ENCODE assay signal across 8 cellular contexts in genomic region chr22:21629262-21630149, GRCh38. TPM values are rescaled to one million over a fixed set of nuclear protein-coding genes. Genes with fewer than 3 reads are reported as not detected.
DNase-seq lines count a peak whose midpoint lies in the region; ATAC-seq and TF ChIP-seq lines count a peak whose summit lies in the region.

A gene with protein sequence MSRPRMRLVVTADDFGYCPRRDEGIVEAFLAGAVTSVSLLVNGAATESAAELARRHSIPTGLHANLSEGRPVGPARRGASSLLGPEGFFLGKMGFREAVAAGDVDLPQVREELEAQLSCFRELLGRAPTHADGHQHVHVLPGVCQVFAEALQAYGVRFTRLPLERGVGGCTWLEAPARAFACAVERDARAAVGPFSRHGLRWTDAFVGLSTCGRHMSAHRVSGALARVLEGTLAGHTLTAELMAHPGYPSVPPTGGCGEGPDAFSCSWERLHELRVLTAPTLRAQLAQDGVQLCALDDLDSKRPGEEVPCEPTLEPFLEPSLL (minus strand): TSS chr22:21630022. CDS start chr22:21630014, 8 bp downstream.

- H3K4me3 ChIP-seq in Jurkat, Clone E6-1 (ENCODE audit: low read length), result peak within 1 kb of the TSS; percentile 88
- H3K4me3 ChIP-seq in epithelial cell of proximal tubule (ENCODE audit: low read depth, low read length) (peak within 1 kb of the TSS; percentile 79), mucosa of stomach (ENCODE audit: low read length) (peak within 1 kb of the TSS; percentile 82)

- peak within 1 kb of the TSS; percentile 76 for H3K9ac ChIP-seq in mucosa of stomach (ENCODE audit: low read length)

- peak; percentile 92 for DNase-seq in DMS53 (lab: John Stamatoyannopoulos, UW)
- DNase-seq in Jurkat, Clone E6-1 (ENCODE audit: low read depth, low spot score), result peak; percentile 95
- peak; percentile 70 for DNase-seq in OCI-M2 (lab: John Stamatoyannopoulos, UW; ENCODE audit: unreplicated experiment)
- peak; percentile 95 for DNase-seq in activated T-cell treated with anti-CD3 and anti-CD28 coated beads for 4 hours
- DNase-seq in epithelial cell of proximal tubule (ENCODE audit: low read depth), result no peak
- peak; percentile 97 for DNase-seq in stimulated activated CD8-positive, alpha-beta memory T cell treated with anti-CD3 and anti-CD28 coated beads, Interleukin-4, amount 100 ng/mL, for 48 hours

- no peaks in the 10 kb centered on the region for H3K9me3 ChIP-seq in mucosa of stomach (ENCODE audit: control insufficient read depth, low read length)

- TF ChIP-seq CTCF in epithelial cell of proximal tubule (conservative IDR thresholded peaks at IDR 0.05; ENCODE audit: low read depth, low read length), result peak; percentile 67

- H3K36me3 ChIP-seq in mucosa of stomach (ENCODE audit: control insufficient read depth, insufficient read depth, low read length), result no peaks in the 10 kb centered on the region

- peaks cover 15% of the 10 kb centered on the region for H3K4me1 ChIP-seq in mucosa of stomach (ENCODE audit: control insufficient read depth, insufficient read depth, low read length)

- peak; percentile 77 for ATAC-seq in GM21619 (IDR thresholded peaks at IDR 0.05; ENCODE audit: unreplicated experiment)

- H3K27me3 ChIP-seq in mucosa of stomach (ENCODE audit: control insufficient read depth, insufficient read depth, low read length), result no peaks in the 10 kb centered on the region

RNA-seq across cellular contexts. Expression of the gene that starts here (rescaled TPM):
- polyA plus RNA-seq in Jurkat, Clone E6-1 (2012; ENCODE audit: insufficient read depth, insufficient read length), result 64.2 TPM
- 123 TPM in 2 replicates for total RNA-seq in epithelial cell of proximal tubule
